ENCODE assay signal across 9 cellular contexts in the genomic region with DNA sequence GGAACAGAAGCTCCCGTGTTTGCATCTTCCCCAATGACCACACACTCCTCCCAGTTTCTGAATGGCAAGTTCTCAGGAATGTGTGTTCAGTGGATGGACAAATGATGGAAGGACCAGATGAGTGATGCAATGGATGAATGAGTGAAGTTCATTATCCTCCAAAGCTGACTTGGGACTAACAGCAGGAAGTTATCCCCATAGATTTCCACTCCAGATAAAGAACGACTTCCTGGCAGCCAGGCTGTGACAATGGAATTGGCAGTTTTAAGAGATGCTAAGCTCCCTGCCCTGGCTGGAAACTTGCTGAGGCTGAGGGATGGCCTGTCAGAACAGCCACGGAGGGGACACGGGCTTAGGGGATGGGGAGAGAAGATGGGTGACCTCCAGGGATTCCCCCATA.
"Had no signal": no experiment of that assay in that cellular context is flagged by ENCODE, and none has a peak within 500 bp of the region (broad histone marks: within the 10 kb centered on the region; RNA-seq: fewer than 3 reads in every experiment).

No MANE protein-coding gene starts in this region.

- H3K4me3 Mint-ChIP-seq: HFFc6, IgD-negative memory B cell had no signal

- H3K4me1 Mint-ChIP-seq: IgD-negative memory B cell had no signal

- H3K36me3 Mint-ChIP-seq: IgD-negative memory B cell had no signal

- H3K4me1 ChIP-seq: HAP-1 had no signal

- H3K27me3 Mint-ChIP-seq: IgD-negative memory B cell had no signal

- H3K9ac ChIP-seq: GM23248 had no signal

- H3K9me3 ChIP-seq: HAP-1 had no signal

- H3K27ac ChIP-seq: GM23248, HL-60 had no signal

- DNase-seq: GM23248, GOT3, H7, HFFc6 had no signal

- H3K36me3 ChIP-seq: HAP-1 had no signal

- ATAC-seq: HCT116, HepG2 had no signal

- H3K4me3 ChIP-seq: GM23248, HAP-1 had no signal

- H3K27ac Mint-ChIP-seq: HFFc6, IgD-negative memory B cell had no signal

- H2AFZ ChIP-seq: GM23248 had no signal
